10 cellular contexts compared by ENCODE assay signal in the genomic region with DNA sequence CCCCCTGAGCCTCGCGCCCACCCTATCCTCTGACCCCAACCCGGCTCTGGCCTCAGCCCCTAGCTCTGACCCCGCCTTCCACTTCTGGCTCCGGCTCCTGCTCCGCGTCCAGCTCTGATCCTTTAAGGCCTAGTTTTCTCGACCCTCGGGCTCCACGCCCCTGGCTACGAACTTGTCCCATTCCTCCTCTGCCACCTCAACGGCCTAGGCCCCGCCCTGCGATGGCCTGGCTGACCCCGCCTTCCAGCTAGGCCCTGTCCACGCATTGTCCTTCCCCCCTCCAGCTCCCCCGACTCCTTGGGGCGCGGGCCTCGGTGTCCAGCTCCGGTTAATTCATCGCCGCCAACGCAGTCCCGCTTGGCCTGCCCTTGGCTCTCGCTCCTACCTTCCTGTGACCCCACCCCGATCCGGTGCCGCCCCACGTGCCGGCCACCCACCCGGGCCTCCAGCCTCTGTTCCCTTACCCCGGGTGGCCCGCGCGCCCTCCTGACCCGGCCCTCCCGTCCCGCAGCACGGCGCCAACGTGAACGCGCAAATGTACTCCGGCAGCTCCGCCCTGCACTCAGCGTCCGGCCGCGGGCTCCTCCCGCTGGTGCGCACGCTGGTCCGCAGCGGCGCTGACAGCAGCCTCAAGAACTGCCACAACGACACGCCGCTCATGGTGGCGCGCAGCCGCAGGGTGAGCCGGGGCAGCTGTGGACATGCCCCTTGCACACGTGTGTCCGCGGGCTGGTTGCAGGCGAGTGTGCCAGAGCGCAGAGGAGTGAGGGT. TPM values are rescaled to one million over a fixed set of nuclear protein-coding genes. Genes with fewer than 3 reads are reported as not detected.
DNase-seq lines count a peak whose midpoint lies in the region; ATAC-seq and TF ChIP-seq lines count a peak whose summit lies in the region.
"Had no signal": no experiment of that assay in that cellular context is flagged by ENCODE, and none has a peak within 500 bp of the region (broad histone marks: within the 10 kb centered on the region; RNA-seq: fewer than 3 reads in every experiment).

No MANE protein-coding gene starts in this region.

- peaks cover 0 to 62% of the 10 kb centered on the region in 2 donors for H3K4me1 ChIP-seq in right atrium auricular region
- H3K4me1 ChIP-seq in parathyroid adenoma, result peaks cover 16% of the 10 kb centered on the region

- intact Hi-C loops in CD4-positive, alpha-beta T cell (cut with DNase I, micrococcal nuclease), result no loop called here

- H3K27me3 ChIP-seq in CD4-positive, alpha-beta T cell (ENCODE audit: control insufficient read depth, insufficient read depth, low read length), result no peaks in the 10 kb centered on the region
- H3K27me3 ChIP-seq in right atrium auricular region (no peaks in the 10 kb centered on the region), parathyroid adenoma (ENCODE audit: control insufficient read depth, insufficient read depth, low read length) (no peaks in the 10 kb centered on the region)

- H3K4me3 ChIP-seq in right atrium auricular region (peak overlapping the region; percentile 27 to 51), parathyroid adenoma (ENCODE audit: low read depth, low read length) (peak overlapping the region; percentile 80)
- H3K4me3 ChIP-seq: GM12878 had no signal

- H3K36me3 ChIP-seq in right atrium auricular region, result peaks cover 21% of the 10 kb centered on the region
- H3K36me3 ChIP-seq in parathyroid adenoma (ENCODE audit: control insufficient read depth, insufficient read depth, low read length), result no peaks in the 10 kb centered on the region

- no peak overlapping the region for H3K9ac ChIP-seq in parathyroid adenoma

- H3K4me3 Mint-ChIP-seq in CD4-positive, alpha-beta T cell, result no peak overlapping the region

- H3K27me3 Mint-ChIP-seq in CD4-positive, alpha-beta T cell, result no peaks in the 10 kb centered on the region

- no peaks in the 10 kb centered on the region for H3K79me2 ChIP-seq in parathyroid adenoma

- no peaks in the 10 kb centered on the region for H3K9me3 Mint-ChIP-seq in CD4-positive, alpha-beta T cell

- peaks cover 55% of the 10 kb centered on the region for H3K36me3 Mint-ChIP-seq in CD4-positive, alpha-beta T cell (ENCODE audit: low read depth)

- H3K27ac Mint-ChIP-seq in CD4-positive, alpha-beta T cell, result peak overlapping the region; percentile 58

- peaks cover 57% of the 10 kb centered on the region for H3K4me1 Mint-ChIP-seq in CD4-positive, alpha-beta T cell (ENCODE audit: low read depth)

- H2AFZ ChIP-seq in parathyroid adenoma, result peak overlapping the region; percentile 87

- no peak for TF ChIP-seq CTCF in CD4-positive, alpha-beta T cell (IDR thresholded peaks at IDR 0.05)
- peak in 1 of 2 donors; percentile 64 for TF ChIP-seq CTCF in right atrium auricular region (IDR thresholded peaks at IDR 0.05)
- TF ChIP-seq CTCF in parathyroid adenoma (IDR thresholded peaks at IDR 0.05), result peak; percentile 51

- no peak for ATAC-seq in CD4-positive, alpha-beta T cell (ENCODE audit: poor library complexity)
- ATAC-seq in GM21381 (IDR thresholded peaks at IDR 0.05; ENCODE audit: unreplicated experiment), result no peak
- ATAC-seq: GM12878 had no signal

- DNase-seq in CD4-positive, alpha-beta T cell, result no peak
- DNase-seq in amniotic epithelial cell (ENCODE audit: low read depth) (peak; percentile 58), right atrium auricular region (ENCODE audit: low spot score) (peak; percentile 82), medulla oblongata (ENCODE audit: extremely low spot score) (no peak), NCI-H1930 (lab: John Stamatoyannopoulos, UW) (no peak)
- DNase-seq in stimulated activated CD4-positive, alpha-beta T cell treated with anti-CD3 and anti-CD28 coated beads, Interleukin-12 subunit alpha, Interleukin-12 subunit beta, amount 100 ng/mL, for 4 hours, result no peak

- CTCF ChIA-PET in CD4-positive, alpha-beta T cell (lab: Charles Lee), result interaction anchor here (0.6 to 2.0 kb wide), 2 partner anchors 13 to 36 kb away, joined by 3 to 11 read pairs; no protein-coding TSS in a partner anchor

- POLR2A ChIA-PET in CD4-positive, alpha-beta T cell (lab: Charles Lee), result no interaction called here

- no peaks in the 10 kb centered on the region for H3K9me3 ChIP-seq in CD4-positive, alpha-beta T cell (ENCODE audit: control insufficient read depth, low read length)
- H3K9me3 ChIP-seq in right atrium auricular region (no peaks in the 10 kb centered on the region), parathyroid adenoma (ENCODE audit: control insufficient read depth, low read length) (no peaks in the 10 kb centered on the region)

- H3K27ac ChIP-seq in CD4-positive, alpha-beta T cell (ENCODE audit: low read depth, low read length), result no peak overlapping the region
- peak overlapping the region; percentile 92 to 93 for H3K27ac ChIP-seq in right atrium auricular region
- peak overlapping the region; percentile 43 for H3K27ac ChIP-seq in parathyroid adenoma

- peak overlapping the region; percentile 96 for H3K4me2 ChIP-seq in parathyroid adenoma (ENCODE audit: low read length)

RNA-seq across cellular contexts. Expression of a gene that starts 9.4 kb away (rescaled TPM):
- total RNA-seq in CD4-positive, alpha-beta T cell, result 10 to 100 TPM; 90.9 to 97.1 TPM
- total RNA-seq in right atrium auricular region, result 10 to 100 TPM; 15.3 to 25.2 TPM

RNA-seq across cellular contexts. Expression of a gene that starts 19.8 kb away (rescaled TPM):
- not detected for total RNA-seq in CD4-positive, alpha-beta T cell
- total RNA-seq in right atrium auricular region, result not detected
- total RNA-seq: activated CD8-positive, alpha-beta memory T cell treated with anti-CD3 and anti-CD28 coated beads for 36 hours; GM12878 had no signal

RNA-seq across cellular contexts. Expression of a gene that starts 51.0 kb away (rescaled TPM):
- total RNA-seq in CD4-positive, alpha-beta T cell, result not detected
- total RNA-seq in right atrium auricular region, result 100 to 1,000 TPM in 1 of 2 donors, 10 to 100 TPM in 1; 82.1 to 102 TPM
- total RNA-seq: activated CD8-positive, alpha-beta memory T cell treated with anti-CD3 and anti-CD28 coated beads for 36 hours had no signal

RNA-seq across cellular contexts. Expression of a gene that starts 59.0 kb away (rescaled TPM):
- total RNA-seq in CD4-positive, alpha-beta T cell, result not detected
- not detected for total RNA-seq in right atrium auricular region
- total RNA-seq: activated CD8-positive, alpha-beta memory T cell treated with anti-CD3 and anti-CD28 coated beads for 36 hours; GM12878 had no signal

Comparison
In these comparisons a context has a peak if more than half of its experiments do, and no peak if none do; other contexts are left out.
1. DNase-seq: peak in amniotic epithelial cell (single experiment) and right atrium auricular region (single experiment); none in CD4-positive, alpha-beta T cell (0 of 10), medulla oblongata (single experiment), stimulated activated CD4-positive, alpha-beta T cell treated with anti-CD3 and anti-CD28 coated beads, Interleukin-12 subunit alpha, Interleukin-12 subunit beta, amount 100 ng/mL, for 4 hours (single experiment) and NCI-H1930 (0 of 2).
2. RNA of a gene that starts 51.0 kb away (total RNA-seq): 82.1 to 102 TPM in right atrium auricular region; not detected in CD4-positive, alpha-beta T cell; every median in the first group is over 10 times any median in the second.